In the genomic region with DNA sequence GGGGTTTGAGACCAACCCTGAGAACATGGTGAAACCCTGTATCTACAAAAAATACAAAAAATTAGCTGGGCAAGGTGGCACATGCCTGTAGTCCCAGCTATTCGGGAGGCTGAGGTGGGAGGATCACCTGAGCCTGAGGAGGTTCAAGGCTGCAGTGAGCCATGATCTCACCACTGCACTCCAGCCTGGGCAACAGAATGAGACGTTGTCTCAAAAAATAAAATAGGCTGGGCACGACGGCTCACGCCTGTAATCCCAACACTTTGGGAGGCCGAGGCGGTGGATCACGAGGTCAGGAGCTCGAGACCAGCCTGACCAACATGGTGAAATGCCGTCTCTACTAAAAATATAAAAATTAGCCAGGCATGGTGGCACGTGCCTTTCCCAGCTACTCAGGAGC, we compare ENCODE assay signal across 13 cellular contexts. TPM values are rescaled to one million over a fixed set of nuclear protein-coding genes. Genes with fewer than 3 reads are reported as not detected.
"Had no signal": no experiment of that assay in that cellular context is flagged by ENCODE, and none has a peak within 500 bp of the region (broad histone marks: within the 10 kb centered on the region; RNA-seq: fewer than 3 reads in every experiment).

No MANE protein-coding gene starts in this region.

RNA-seq across cellular contexts. Expression of a gene that starts 18.7 kb away (rescaled TPM):
- total RNA-seq: activated B cell treated with CpG ODN at 0.5 μM for 24 hours; activated CD4-positive, alpha-beta memory T cell treated with anti-CD3 and anti-CD28 coated beads for 36 hours; activated CD4-positive, alpha-beta memory T cell treated with anti-CD3 and anti-CD28 coated beads, Interleukin-2, amount 10 ng/mL, durations not matched to agents 7 days and 5 days; activated CD4-positive, alpha-beta T cell treated with anti-CD3 and anti-CD28 coated beads for 36 hours; activated CD4-positive, alpha-beta T cell treated with anti-CD3 and anti-CD28 coated beads, Interleukin-2, amount 10 ng/mL, durations not matched to agents 24 days and 14 days; activated CD4-positive, alpha-beta T cell treated with anti-CD3 and anti-CD28 coated beads, Interleukin-2, amount 10 ng/mL, durations not matched to agents 7 days and 5 days; activated CD8-positive, alpha-beta memory T cell treated with anti-CD3 and anti-CD28 coated beads for 36 hours; activated CD8-positive, alpha-beta memory T cell treated with anti-CD3 and anti-CD28 coated beads, Interleukin-2, amount 10 ng/mL, durations not matched to agents 7 days and 5 days; activated CD8-positive, alpha-beta T cell treated with anti-CD3 and anti-CD28 coated beads for 36 hours; activated CD8-positive, alpha-beta T cell treated with anti-CD3 and anti-CD28 coated beads, Interleukin-2, amount 10 ng/mL, durations not matched to agents 7 days and 5 days; T-helper 1 cell treated with Interleukin-12 subunit alpha and Interleukin-12 subunit beta and Interleukin-4 antibody, amounts not matched to agents 30 ng/mL and 1 ng/mL, for 36 hours; T-helper 2 cell treated with Interferon-gamma antibody and Interleukin-4, amounts not matched to agents 100 ng/mL and 5 ng/mL, for 36 hours; WTC11 had no signal

RNA-seq across cellular contexts. Expression of a gene that starts 32.1 kb away (rescaled TPM):
- total RNA-seq: activated B cell treated with CpG ODN at 0.5 μM for 24 hours; activated CD4-positive, alpha-beta memory T cell treated with anti-CD3 and anti-CD28 coated beads for 36 hours; activated CD4-positive, alpha-beta memory T cell treated with anti-CD3 and anti-CD28 coated beads, Interleukin-2, amount 10 ng/mL, durations not matched to agents 7 days and 5 days; activated CD4-positive, alpha-beta T cell treated with anti-CD3 and anti-CD28 coated beads for 36 hours; activated CD4-positive, alpha-beta T cell treated with anti-CD3 and anti-CD28 coated beads, Interleukin-2, amount 10 ng/mL, durations not matched to agents 24 days and 14 days; activated CD8-positive, alpha-beta T cell treated with anti-CD3 and anti-CD28 coated beads for 36 hours; T-helper 1 cell treated with Interleukin-12 subunit alpha and Interleukin-12 subunit beta and Interleukin-4 antibody, amounts not matched to agents 30 ng/mL and 1 ng/mL, for 36 hours; T-helper 2 cell treated with Interferon-gamma antibody and Interleukin-4, amounts not matched to agents 100 ng/mL and 5 ng/mL, for 36 hours had no signal

RNA-seq across cellular contexts. Expression of a gene that starts 49.5 kb away (rescaled TPM):
- total RNA-seq: activated CD4-positive, alpha-beta memory T cell treated with anti-CD3 and anti-CD28 coated beads for 36 hours; activated CD4-positive, alpha-beta T cell treated with anti-CD3 and anti-CD28 coated beads, Interleukin-2, amount 10 ng/mL, durations not matched to agents 24 days and 14 days had no signal
